Comparison of ENCODE assay signal across 1 cellular context in the genomic region with DNA sequence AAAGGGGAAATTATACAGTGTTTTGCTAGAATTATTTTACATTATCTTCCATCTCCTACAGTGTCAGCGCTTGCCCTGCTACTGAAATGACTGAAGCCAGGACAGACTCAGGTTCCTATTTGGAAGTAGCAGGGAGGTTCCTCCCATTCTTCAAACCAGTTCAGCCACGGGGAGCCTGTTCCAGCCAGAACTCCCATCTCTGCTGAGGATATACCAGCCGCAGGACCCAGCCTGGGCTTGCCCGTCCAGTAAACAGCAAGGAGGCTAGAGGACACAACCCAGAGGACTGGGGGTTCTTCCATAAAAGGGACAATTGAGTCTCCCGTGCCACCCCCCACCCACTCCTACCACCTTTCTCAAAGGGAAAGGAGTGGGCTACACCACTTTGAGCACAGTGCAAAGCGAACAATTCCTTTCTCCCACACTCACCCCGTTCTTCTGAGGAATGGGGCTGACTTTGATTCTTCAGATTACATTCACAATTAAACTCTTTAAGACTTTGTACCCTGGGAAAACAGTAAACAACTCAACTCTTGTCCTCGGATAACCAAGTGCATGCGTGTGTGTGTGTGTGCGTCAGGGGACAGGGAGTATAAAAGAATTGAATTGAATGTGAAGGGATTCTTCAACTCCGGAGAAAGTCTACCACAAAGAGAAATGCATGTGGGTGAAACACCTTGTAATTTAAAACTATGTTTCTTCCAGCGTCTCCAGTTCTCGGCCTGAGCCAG.
TF ChIP-seq lines count a peak whose summit lies in the region.

No MANE protein-coding gene starts in this region.

TF ChIP-seq in GM23338, 12 proteins besides CTCF, POLR2A, EP300 and RAD21:
- TF ChIP-seq ZNF331 (CRISPR knock-in tag; IDR thresholded peaks at IDR 0.05; ENCODE audit: low read depth): no peak
